9 cellular contexts compared by ENCODE assay signal in the genomic region with DNA sequence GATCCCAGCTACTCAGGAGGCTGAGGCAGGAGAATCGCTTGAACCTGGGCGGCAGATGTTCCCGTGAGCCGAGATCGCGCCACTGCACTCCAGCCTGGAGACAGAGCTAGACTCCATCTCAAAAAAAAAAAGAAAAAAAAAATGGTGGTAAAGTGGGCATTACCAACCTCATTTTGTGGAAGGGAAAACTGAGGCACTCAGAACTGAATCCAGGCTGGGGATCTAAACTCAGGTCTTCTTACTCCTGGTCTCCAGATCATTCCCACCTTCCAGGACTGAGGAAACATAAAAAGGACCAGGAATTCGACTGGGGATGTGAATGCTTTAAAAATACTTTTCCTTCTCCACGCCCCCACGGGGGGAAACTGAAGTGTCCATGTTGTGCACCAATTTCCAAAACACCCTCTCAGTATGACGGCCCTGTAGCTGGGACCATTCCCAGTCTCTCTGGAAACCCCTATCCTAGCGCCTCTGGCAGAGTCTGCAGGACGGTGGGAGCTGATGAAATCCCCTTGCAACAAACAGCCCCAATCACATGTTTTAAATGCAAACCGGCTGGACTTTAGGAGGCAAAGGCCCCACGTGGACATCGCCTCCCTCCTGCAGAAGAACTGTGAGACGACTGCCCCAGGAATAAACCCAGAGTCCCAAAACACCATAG. TPM values are rescaled to one million over a fixed set of nuclear protein-coding genes. Genes with fewer than 3 reads are reported as not detected.
A peak's percentile ranks its signal among the peaks of the same experiment; 100 is the strongest.
DNase-seq lines count a peak whose midpoint lies in the region; ATAC-seq and TF ChIP-seq lines count a peak whose summit lies in the region.
"Had no signal": no experiment of that assay in that cellular context is flagged by ENCODE, and none has a peak within 500 bp of the region (broad histone marks: within the 10 kb centered on the region; RNA-seq: fewer than 3 reads in every experiment).

No MANE protein-coding gene starts in this region.

- H3K4me3 ChIP-seq in CD4-positive, CD25-positive, alpha-beta regulatory T cell (ENCODE audit: low read depth, low read length): peak overlapping the region; percentile 82
- H3K4me3 ChIP-seq in HUES6 (ENCODE audit: low read depth, low read length): peak overlapping the region; percentile 95; the same call in 1 of the 2 replicates
- H3K4me3 ChIP-seq in cardiac fibroblast (replicated peaks in 1 of 2; ENCODE audit: low read depth in 2 of 2, low read length in 2 of 2): peak overlapping the region in 1 of 2 donors; percentile 87

- H3K9me3 Mint-ChIP-seq in CD4-positive, CD25-positive, alpha-beta regulatory T cell: no peaks in the 10 kb centered on the region
- no peaks in the 10 kb centered on the region for H3K9me3 Mint-ChIP-seq in naive thymus-derived CD8-positive, alpha-beta T cell

- no peaks in the 10 kb centered on the region for H3K36me3 Mint-ChIP-seq in CD4-positive, CD25-positive, alpha-beta regulatory T cell
- peaks cover 0 to 5% (median 0%) of the 10 kb centered on the region in 3 donors for H3K36me3 Mint-ChIP-seq in naive thymus-derived CD8-positive, alpha-beta T cell

- H3K27me3 Mint-ChIP-seq in CD4-positive, CD25-positive, alpha-beta regulatory T cell: no peaks in the 10 kb centered on the region
- H3K27me3 Mint-ChIP-seq in naive thymus-derived CD8-positive, alpha-beta T cell: no peaks in the 10 kb centered on the region

- H3K9me3 ChIP-seq in CD4-positive, CD25-positive, alpha-beta regulatory T cell (ENCODE audit: control insufficient read depth in 2 of 2, low read length in 2 of 2): no peaks in the 10 kb centered on the region
- no peaks in the 10 kb centered on the region for H3K9me3 ChIP-seq in HUES6 (ENCODE audit: control insufficient read depth, insufficient read depth, low read depth, low read length)

- H3K27me3 ChIP-seq in CD4-positive, CD25-positive, alpha-beta regulatory T cell (ENCODE audit: control insufficient read depth, insufficient read depth, low read length): no peaks in the 10 kb centered on the region
- no peaks in the 10 kb centered on the region for H3K27me3 ChIP-seq in HUES6 (ENCODE audit: control insufficient read depth, insufficient read depth, low read length)

- TF ChIP-seq CTCF in cardiac fibroblast (IDR thresholded peaks at IDR 0.05; ENCODE audit: low read depth, low read length): no peak

- peaks cover 10% of the 10 kb centered on the region for H3K36me3 ChIP-seq in CD4-positive, CD25-positive, alpha-beta regulatory T cell (ENCODE audit: control insufficient read depth, insufficient read depth, low read length)
- H3K36me3 ChIP-seq in HUES6 (ENCODE audit: control insufficient read depth, insufficient read depth, low read length): no peaks in the 10 kb centered on the region

- H3K9ac ChIP-seq in HUES6 (ENCODE audit: low read length): no peak overlapping the region

- H3K4me1 ChIP-seq in CD4-positive, CD25-positive, alpha-beta regulatory T cell (ENCODE audit: control insufficient read depth, insufficient read depth, low read length, poor library complexity, severe bottlenecking): peaks cover 64% of the 10 kb centered on the region
- peaks cover 31% of the 10 kb centered on the region for H3K4me1 ChIP-seq in HUES6 (ENCODE audit: control insufficient read depth, insufficient read depth, low read length)

- peaks cover 13 to 65% (median 46%) of the 10 kb centered on the region in 4 donors for H3K4me1 Mint-ChIP-seq in CD4-positive, CD25-positive, alpha-beta regulatory T cell
- H3K4me1 Mint-ChIP-seq in naive thymus-derived CD8-positive, alpha-beta T cell: peaks cover 31 to 67% (median 61%) of the 10 kb centered on the region in 4 donors

- H3K27ac Mint-ChIP-seq in CD4-positive, CD25-positive, alpha-beta regulatory T cell: peak overlapping the region; percentile 68 to 97 (median 96)
- H3K27ac Mint-ChIP-seq in naive thymus-derived CD8-positive, alpha-beta T cell: peak overlapping the region; percentile 96 to 100 (median 99)

- POLR2A ChIA-PET in naive thymus-derived CD8-positive, alpha-beta T cell (lab: Charles Lee): interaction anchor here (1.1 to 34.1 kb wide), 7 partner anchors 9 to 191 kb away, joined by 3 to 1589 read pairs (median 9); partner anchors contain the start of genes AKNA and ATP6V1G1

- H3K4me3 Mint-ChIP-seq in CD4-positive, CD25-positive, alpha-beta regulatory T cell: peak overlapping the region; percentile 91 to 95 (median 94)
- H3K4me3 Mint-ChIP-seq in naive thymus-derived CD8-positive, alpha-beta T cell: peak overlapping the region; percentile 93 to 99 (median 98)

- no peak for ATAC-seq in CD4-positive, CD25-positive, alpha-beta regulatory T cell (ENCODE audit: low read depth in 2 of 2)
- ATAC-seq in naive thymus-derived CD8-positive, alpha-beta T cell: no peak
- ATAC-seq in HG02610 (IDR thresholded peaks at IDR 0.05; ENCODE audit: unreplicated experiment): no peak
- ATAC-seq in HG02870 (IDR thresholded peaks at IDR 0.05; ENCODE audit: unreplicated experiment): no peak
- no peak for ATAC-seq in HG03025 (IDR thresholded peaks at IDR 0.05; ENCODE audit: low FRiP score, unreplicated experiment)

- no peak for DNase-seq in CD4-positive, CD25-positive, alpha-beta regulatory T cell
- peak; percentile 46 to 75 for DNase-seq in cardiac fibroblast (ENCODE audit: low read depth in 2 of 2)
- no peak for DNase-seq in naive thymus-derived CD8-positive, alpha-beta T cell
- no peak for DNase-seq in stimulated activated CD4-positive, alpha-beta T cell treated with anti-CD3 and anti-CD28 coated beads, Interleukin-2, amount 100 ng/mL, for 24 hours
- DNase-seq: trophoblast cell had no signal

- peak overlapping the region; percentile 95 for H3K27ac ChIP-seq in CD4-positive, CD25-positive, alpha-beta regulatory T cell (ENCODE audit: insufficient read depth, low read length, poor library complexity, severe bottlenecking)
- H3K27ac ChIP-seq in HUES6 (ENCODE audit: low read depth, low read length): no peak overlapping the region

RNA-seq across cellular contexts. Expression of gene AKNA, which starts 8.9 kb away (rescaled TPM):
- 381 TPM for total RNA-seq in CD4-positive, CD25-positive, alpha-beta regulatory T cell
- 10 to 100 TPM; 11.9 to 16.6 (median 14.5) TPM for polyA plus RNA-seq in CD4-positive, CD25-positive, alpha-beta regulatory T cell
- total RNA-seq in naive thymus-derived CD8-positive, alpha-beta T cell: 100 to 1,000 TPM; 425 to 430 TPM
- 10 to 100 TPM; 12.7 to 31.6 (median 21.3) TPM for polyA plus RNA-seq in naive thymus-derived CD8-positive, alpha-beta T cell

Comparison
In these comparisons a context has a peak if more than half of its experiments do, and no peak if none do; other contexts are left out.
1. DNase-seq: peak in cardiac fibroblast (2 of 2); none in CD4-positive, CD25-positive, alpha-beta regulatory T cell (0 of 3), naive thymus-derived CD8-positive, alpha-beta T cell (0 of 10) and stimulated activated CD4-positive, alpha-beta T cell treated with anti-CD3 and anti-CD28 coated beads, Interleukin-2, amount 100 ng/mL, for 24 hours (0 of 2).